In genomic region chr5:97163360-97163764, GRCh38 we compare ENCODE assay signal across 8 cellular contexts. TPM values are rescaled to one million over a fixed set of nuclear protein-coding genes. Genes with fewer than 3 reads are reported as not detected.
DNase-seq lines count a peak whose midpoint lies in the region; ATAC-seq, FAIRE-seq and TF ChIP-seq lines count a peak whose summit lies in the region.

No MANE protein-coding gene starts in this region.

- TF ChIP-seq CTCF in D721Med (IDR thresholded peaks at IDR 0.05; ENCODE audit: insufficient read depth, missing control alignments) (peak; percentile 42), cardiac fibroblast (IDR thresholded peaks at IDR 0.05; ENCODE audit: low read depth, low read length) (peak; percentile 40), mucosa of descending colon (IDR thresholded peaks at IDR 0.05) (peak; percentile 29)

- H3K9me3 ChIP-seq in Karpas-422 (ENCODE audit: low read length) (peaks cover 3% of the 10 kb centered on the region), mucosa of descending colon (no peaks in the 10 kb centered on the region)

- H3K4me3 ChIP-seq in Karpas-422 (ENCODE audit: low read length): no peak overlapping the region
- no peak overlapping the region for H3K4me3 ChIP-seq in cardiac fibroblast (replicated peaks in 1 of 2; ENCODE audit: low read depth in 2 of 2, low read length in 2 of 2)
- H3K4me3 ChIP-seq in mucosa of descending colon: peak overlapping the region; percentile 10

- H3K36me3 ChIP-seq in Karpas-422 (ENCODE audit: insufficient read depth, low read length): peaks cover 52% of the 10 kb centered on the region
- H3K36me3 ChIP-seq in mucosa of descending colon (ENCODE audit: low read depth): no peaks in the 10 kb centered on the region

- no peak overlapping the region for H3K4me2 ChIP-seq in Karpas-422 (ENCODE audit: low read depth, low read length, poor library complexity, severe bottlenecking)

- H3K9ac ChIP-seq in Karpas-422 (ENCODE audit: low read length): no peak overlapping the region

- H3K9me2 ChIP-seq in Karpas-422 (replicated peaks; ENCODE audit: insufficient read depth, low read length): no peaks in the 10 kb centered on the region

- peaks cover 26% of the 10 kb centered on the region for H3K4me1 Mint-ChIP-seq in activated CD4-positive, alpha-beta memory T cell treated with anti-CD3 and anti-CD28 coated beads, Interleukin-2, amount 10 ng/mL, durations not matched to agents 7 days and 5 days

- H2AFZ ChIP-seq in Karpas-422 (ENCODE audit: low read length): no peak overlapping the region

- no peak for FAIRE-seq in D721Med (lab: Jason Lieb, UNC)

- ATAC-seq in mucosa of descending colon: no peak

- POLR2A ChIA-PET in activated CD4-positive, alpha-beta memory T cell treated with anti-CD3 and anti-CD28 coated beads, Interleukin-2, amount 10 ng/mL, durations not matched to agents 7 days and 5 days (lab: Charles Lee): interaction anchor here (1.0 kb wide), 1 partner anchor 292 kb away, joined by 3 read pairs; no protein-coding TSS in a partner anchor

- peaks cover 51% of the 10 kb centered on the region for H3K36me3 Mint-ChIP-seq in activated CD4-positive, alpha-beta memory T cell treated with anti-CD3 and anti-CD28 coated beads, Interleukin-2, amount 10 ng/mL, durations not matched to agents 7 days and 5 days (ENCODE audit: low read depth)

- DNase-seq in D721Med (ENCODE audit: insufficient read length, low spot score): no peak
- peak; percentile 59 for DNase-seq in Karpas-422
- DNase-seq in cardiac fibroblast (ENCODE audit: low read depth in 2 of 2): peak; percentile 36 to 55
- DNase-seq in mucosa of descending colon: no peak
- DNase-seq in GM19238 (ENCODE audit: insufficient read length, low spot score): no peak
- DNase-seq in activated CD4-positive, alpha-beta memory T cell treated with anti-CD3 and anti-CD28 coated beads, Interleukin-2, amount 10 ng/mL, durations not matched to agents 7 days and 5 days: no peak
- DNase-seq in Ammon's horn (ENCODE audit: low spot score): no peak
- DNase-seq in NCI-H524 (lab: John Stamatoyannopoulos, UW): no peak

- CTCF ChIA-PET in activated CD4-positive, alpha-beta memory T cell treated with anti-CD3 and anti-CD28 coated beads, Interleukin-2, amount 10 ng/mL, durations not matched to agents 7 days and 5 days (lab: Charles Lee): interaction anchor here (0.6 to 7.1 kb wide), 17 partner anchors 9 to 503 kb away, joined by 3 to 89 read pairs (median 4); partner anchors contain the start of genes ERAP1 and LIX1

- peaks cover 4% of the 10 kb centered on the region for H3K9me3 Mint-ChIP-seq in activated CD4-positive, alpha-beta memory T cell treated with anti-CD3 and anti-CD28 coated beads, Interleukin-2, amount 10 ng/mL, durations not matched to agents 7 days and 5 days

- no peak overlapping the region for H3K4me3 Mint-ChIP-seq in activated CD4-positive, alpha-beta memory T cell treated with anti-CD3 and anti-CD28 coated beads, Interleukin-2, amount 10 ng/mL, durations not matched to agents 7 days and 5 days

- intact Hi-C loops in mucosa of descending colon (cut with DNase I, micrococcal nuclease): loop anchor here in 1 of 2 donors (10.0 kb wide), 1 partner anchor 289 kb away; the partner anchor contains the start of gene ERAP2

- H3K27me3 Mint-ChIP-seq in activated CD4-positive, alpha-beta memory T cell treated with anti-CD3 and anti-CD28 coated beads, Interleukin-2, amount 10 ng/mL, durations not matched to agents 7 days and 5 days: no peaks in the 10 kb centered on the region

- H3K4me1 ChIP-seq in Karpas-422 (ENCODE audit: low read length): peaks cover 13% of the 10 kb centered on the region
- peaks cover 8% of the 10 kb centered on the region for H3K4me1 ChIP-seq in mucosa of descending colon (ENCODE audit: low read depth)

- no peak overlapping the region for H3K27ac Mint-ChIP-seq in activated CD4-positive, alpha-beta memory T cell treated with anti-CD3 and anti-CD28 coated beads, Interleukin-2, amount 10 ng/mL, durations not matched to agents 7 days and 5 days

- peaks cover 6% of the 10 kb centered on the region; the same call in 1 of the 2 replicates for H3K79me2 ChIP-seq in Karpas-422 (ENCODE audit: low read length)

- no peaks in the 10 kb centered on the region for H3K27me3 ChIP-seq in Karpas-422 (ENCODE audit: low read length)

- H4K20me1 ChIP-seq in Karpas-422 (ENCODE audit: insufficient read depth, low read depth, low read length): no peaks in the 10 kb centered on the region

- H3K27ac ChIP-seq in Karpas-422 (ENCODE audit: low read length): no peak overlapping the region

RNA-seq across cellular contexts. Expression of gene RIOK2, which starts 19.7 kb away (rescaled TPM):
- 28.9 and 34.7 TPM in 2 replicates for total RNA-seq in Karpas-422 (2014; rRNA removed; shearing (Covaris generic); ENCODE audit: low replicate concordance)
- 10 to 100 TPM; 18.0 to 26.8 (median 21.3) TPM for total RNA-seq in mucosa of descending colon
- 10 to 100 TPM; 24.9 to 26.7 TPM for total RNA-seq in activated CD4-positive, alpha-beta memory T cell treated with anti-CD3 and anti-CD28 coated beads, Interleukin-2, amount 10 ng/mL, durations not matched to agents 7 days and 5 days

RNA-seq across cellular contexts. Expression of gene LIX1, which starts 21.0 kb away (rescaled TPM):
- total RNA-seq in Karpas-422 (2014; rRNA removed; shearing (Covaris generic); ENCODE audit: low replicate concordance): not detected in 2 replicates
- total RNA-seq in mucosa of descending colon: 1 to 10 TPM in 1 of 3 donors, not detected in 2; 1.7 TPM
- total RNA-seq in activated CD4-positive, alpha-beta memory T cell treated with anti-CD3 and anti-CD28 coated beads, Interleukin-2, amount 10 ng/mL, durations not matched to agents 7 days and 5 days: not detected

Comparison
In these comparisons a context has a peak if more than half of its experiments do, and no peak if none do; other contexts are left out.
1. DNase-seq: peak in Karpas-422 (single experiment) and cardiac fibroblast (2 of 2); none in D721Med (single experiment), mucosa of descending colon (0 of 3), GM19238 (single experiment), activated CD4-positive, alpha-beta memory T cell treated with anti-CD3 and anti-CD28 coated beads, Interleukin-2, amount 10 ng/mL, durations not matched to agents 7 days and 5 days (single experiment), Ammon's horn (single experiment) and NCI-H524 (0 of 2).
2. Peak in every context shown above with its lines, with median percentiles within 50 percentile points of each other: CTCF ChIP-seq.